ENCODE assay signal across 1 cellular context in the genomic region with DNA sequence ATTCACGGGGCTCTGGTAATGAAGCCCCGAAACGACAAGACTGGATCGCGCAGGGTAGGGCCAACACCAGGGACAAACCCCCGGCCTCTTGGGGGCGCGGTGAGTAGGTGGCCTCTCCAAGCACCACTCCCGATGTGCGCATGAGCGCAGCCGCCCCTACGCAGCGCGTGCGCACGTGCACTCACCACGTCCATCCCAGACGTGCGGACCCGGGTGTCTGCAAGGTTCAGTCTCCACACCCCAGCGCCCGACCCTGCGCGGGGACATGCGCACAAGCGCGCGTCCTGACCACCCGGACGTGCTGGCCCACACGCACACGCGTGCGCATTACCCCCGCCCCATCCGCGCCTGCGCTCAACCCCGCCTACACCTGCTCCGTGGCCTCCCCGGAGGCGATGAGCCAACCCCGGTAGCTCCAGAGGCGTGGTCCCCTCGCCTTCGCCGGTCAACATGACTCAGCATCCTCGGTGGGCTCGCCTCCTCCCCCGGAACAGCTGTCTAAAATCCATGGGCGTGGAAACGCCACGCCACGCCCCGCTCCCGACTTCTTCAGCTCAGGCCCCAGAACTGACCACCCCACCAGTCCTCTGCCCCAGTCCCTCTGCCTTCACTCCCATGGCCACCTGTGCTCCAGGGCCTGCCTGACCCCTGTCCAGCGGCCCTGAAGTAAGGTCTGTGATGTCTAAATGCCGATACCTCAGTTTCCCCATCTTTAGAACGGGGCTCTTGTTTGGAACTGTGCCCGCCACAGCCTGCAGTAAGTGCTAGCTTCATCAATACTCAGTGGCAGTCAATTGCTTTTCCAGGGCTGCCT.
TF ChIP-seq lines count a peak whose summit lies in the region.

No MANE protein-coding gene starts in this region.

TF ChIP-seq in GM12878, 131 proteins besides CTCF, POLR2A, EP300 and RAD21 (continued from another document and continues in another):
- TF ChIP-seq, protein P1, sequence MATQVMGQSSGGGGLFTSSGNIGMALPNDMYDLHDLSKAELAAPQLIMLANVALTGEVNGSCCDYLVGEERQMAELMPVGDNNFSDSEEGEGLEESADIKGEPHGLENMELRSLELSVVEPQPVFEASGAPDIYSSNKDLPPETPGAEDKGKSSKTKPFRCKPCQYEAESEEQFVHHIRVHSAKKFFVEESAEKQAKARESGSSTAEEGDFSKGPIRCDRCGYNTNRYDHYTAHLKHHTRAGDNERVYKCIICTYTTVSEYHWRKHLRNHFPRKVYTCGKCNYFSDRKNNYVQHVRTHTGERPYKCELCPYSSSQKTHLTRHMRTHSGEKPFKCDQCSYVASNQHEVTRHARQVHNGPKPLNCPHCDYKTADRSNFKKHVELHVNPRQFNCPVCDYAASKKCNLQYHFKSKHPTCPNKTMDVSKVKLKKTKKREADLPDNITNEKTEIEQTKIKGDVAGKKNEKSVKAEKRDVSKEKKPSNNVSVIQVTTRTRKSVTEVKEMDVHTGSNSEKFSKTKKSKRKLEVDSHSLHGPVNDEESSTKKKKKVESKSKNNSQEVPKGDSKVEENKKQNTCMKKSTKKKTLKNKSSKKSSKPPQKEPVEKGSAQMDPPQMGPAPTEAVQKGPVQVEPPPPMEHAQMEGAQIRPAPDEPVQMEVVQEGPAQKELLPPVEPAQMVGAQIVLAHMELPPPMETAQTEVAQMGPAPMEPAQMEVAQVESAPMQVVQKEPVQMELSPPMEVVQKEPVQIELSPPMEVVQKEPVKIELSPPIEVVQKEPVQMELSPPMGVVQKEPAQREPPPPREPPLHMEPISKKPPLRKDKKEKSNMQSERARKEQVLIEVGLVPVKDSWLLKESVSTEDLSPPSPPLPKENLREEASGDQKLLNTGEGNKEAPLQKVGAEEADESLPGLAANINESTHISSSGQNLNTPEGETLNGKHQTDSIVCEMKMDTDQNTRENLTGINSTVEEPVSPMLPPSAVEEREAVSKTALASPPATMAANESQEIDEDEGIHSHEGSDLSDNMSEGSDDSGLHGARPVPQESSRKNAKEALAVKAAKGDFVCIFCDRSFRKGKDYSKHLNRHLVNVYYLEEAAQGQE (IDR thresholded peaks at IDR 0.05; ENCODE audit: low read depth, low read length), result no peak
- TF ChIP-seq HDAC6 (IDR thresholded peaks at IDR 0.05; ENCODE audit: unreplicated experiment), result peak; percentile 23
- no peak for TF ChIP-seq MYB (IDR thresholded peaks at IDR 0.05; ENCODE audit: borderline replicate concordance, low read depth, low read length)
- TF ChIP-seq SMAD5 (IDR thresholded peaks at IDR 0.05; ENCODE audit: low read depth), result no peak
- TF ChIP-seq PAX8 (IDR thresholded peaks at IDR 0.05), result no peak
- TF ChIP-seq, protein P2, sequence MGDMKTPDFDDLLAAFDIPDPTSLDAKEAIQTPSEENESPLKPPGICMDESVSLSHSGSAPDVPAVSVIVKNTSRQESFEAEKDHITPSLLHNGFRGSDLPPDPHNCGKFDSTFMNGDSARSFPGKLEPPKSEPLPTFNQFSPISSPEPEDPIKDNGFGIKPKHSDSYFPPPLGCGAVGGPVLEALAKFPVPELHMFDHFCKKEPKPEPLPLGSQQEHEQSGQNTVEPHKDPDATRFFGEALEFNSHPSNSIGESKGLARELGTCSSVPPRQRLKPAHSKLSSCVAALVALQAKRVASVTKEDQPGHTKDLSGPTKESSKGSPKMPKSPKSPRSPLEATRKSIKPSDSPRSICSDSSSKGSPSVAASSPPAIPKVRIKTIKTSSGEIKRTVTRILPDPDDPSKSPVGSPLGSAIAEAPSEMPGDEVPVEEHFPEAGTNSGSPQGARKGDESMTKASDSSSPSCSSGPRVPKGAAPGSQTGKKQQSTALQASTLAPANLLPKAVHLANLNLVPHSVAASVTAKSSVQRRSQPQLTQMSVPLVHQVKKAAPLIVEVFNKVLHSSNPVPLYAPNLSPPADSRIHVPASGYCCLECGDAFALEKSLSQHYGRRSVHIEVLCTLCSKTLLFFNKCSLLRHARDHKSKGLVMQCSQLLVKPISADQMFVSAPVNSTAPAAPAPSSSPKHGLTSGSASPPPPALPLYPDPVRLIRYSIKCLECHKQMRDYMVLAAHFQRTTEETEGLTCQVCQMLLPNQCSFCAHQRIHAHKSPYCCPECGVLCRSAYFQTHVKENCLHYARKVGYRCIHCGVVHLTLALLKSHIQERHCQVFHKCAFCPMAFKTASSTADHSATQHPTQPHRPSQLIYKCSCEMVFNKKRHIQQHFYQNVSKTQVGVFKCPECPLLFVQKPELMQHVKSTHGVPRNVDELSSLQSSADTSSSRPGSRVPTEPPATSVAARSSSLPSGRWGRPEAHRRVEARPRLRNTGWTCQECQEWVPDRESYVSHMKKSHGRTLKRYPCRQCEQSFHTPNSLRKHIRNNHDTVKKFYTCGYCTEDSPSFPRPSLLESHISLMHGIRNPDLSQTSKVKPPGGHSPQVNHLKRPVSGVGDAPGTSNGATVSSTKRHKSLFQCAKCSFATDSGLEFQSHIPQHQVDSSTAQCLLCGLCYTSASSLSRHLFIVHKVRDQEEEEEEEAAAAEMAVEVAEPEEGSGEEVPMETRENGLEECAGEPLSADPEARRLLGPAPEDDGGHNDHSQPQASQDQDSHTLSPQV (IDR thresholded peaks at IDR 0.05), result peak; percentile 32; the same call in 1 of the 2 replicates
- TF ChIP-seq MEF2B (IDR thresholded peaks at IDR 0.05; ENCODE audit: partially characterized antibody, poor library complexity, severe bottlenecking), result no peak
- TF ChIP-seq, protein P3, sequence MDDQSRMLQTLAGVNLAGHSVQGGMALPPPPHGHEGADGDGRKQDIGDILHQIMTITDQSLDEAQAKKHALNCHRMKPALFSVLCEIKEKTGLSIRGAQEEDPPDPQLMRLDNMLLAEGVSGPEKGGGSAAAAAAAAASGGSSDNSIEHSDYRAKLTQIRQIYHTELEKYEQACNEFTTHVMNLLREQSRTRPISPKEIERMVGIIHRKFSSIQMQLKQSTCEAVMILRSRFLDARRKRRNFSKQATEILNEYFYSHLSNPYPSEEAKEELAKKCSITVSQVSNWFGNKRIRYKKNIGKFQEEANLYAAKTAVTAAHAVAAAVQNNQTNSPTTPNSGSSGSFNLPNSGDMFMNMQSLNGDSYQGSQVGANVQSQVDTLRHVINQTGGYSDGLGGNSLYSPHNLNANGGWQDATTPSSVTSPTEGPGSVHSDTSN (IDR thresholded peaks at IDR 0.05; ENCODE audit: insufficient replicate concordance, low read depth, low read length), result no peak
- TF ChIP-seq ZZZ3 (IDR thresholded peaks at IDR 0.05; ENCODE audit: control insufficient read depth, insufficient read length, low read depth), result no peak
- TF ChIP-seq, protein P4, sequence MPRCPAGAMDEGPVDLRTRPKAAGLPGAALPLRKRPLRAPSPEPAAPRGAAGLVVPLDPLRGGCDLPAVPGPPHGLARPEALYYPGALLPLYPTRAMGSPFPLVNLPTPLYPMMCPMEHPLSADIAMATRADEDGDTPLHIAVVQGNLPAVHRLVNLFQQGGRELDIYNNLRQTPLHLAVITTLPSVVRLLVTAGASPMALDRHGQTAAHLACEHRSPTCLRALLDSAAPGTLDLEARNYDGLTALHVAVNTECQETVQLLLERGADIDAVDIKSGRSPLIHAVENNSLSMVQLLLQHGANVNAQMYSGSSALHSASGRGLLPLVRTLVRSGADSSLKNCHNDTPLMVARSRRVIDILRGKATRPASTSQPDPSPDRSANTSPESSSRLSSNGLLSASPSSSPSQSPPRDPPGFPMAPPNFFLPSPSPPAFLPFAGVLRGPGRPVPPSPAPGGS (IDR thresholded peaks at IDR 0.05; ENCODE audit: borderline replicate concordance, insufficient read depth, low read depth, low read length, poor library complexity, severe bottlenecking), result no peak
- peak; percentile 88 for TF ChIP-seq ZNF207 (IDR thresholded peaks at IDR 0.05; ENCODE audit: borderline replicate concordance)
- TF ChIP-seq STAT1 (conservative IDR thresholded peaks at IDR 0.05), result no peak; the same call in 1 of the 2 replicates
- peak; percentile 35 for TF ChIP-seq NBN (IDR thresholded peaks at IDR 0.05)
- TF ChIP-seq ZNF217 (IDR thresholded peaks at IDR 0.05), result no peak
- TF ChIP-seq ZSCAN29 (IDR thresholded peaks at IDR 0.05), result no peak
- no peak for TF ChIP-seq MEF2A (IDR thresholded peaks at IDR 0.05; ENCODE audit: insufficient read depth, low read depth, low read length)
- TF ChIP-seq ZNF24 (IDR thresholded peaks at IDR 0.05), result no peak
- TF ChIP-seq POLR2AphosphoS2 (IDR thresholded peaks at IDR 0.05; ENCODE audit: low read depth, low read length), result peak; percentile 65; the same call in 1 of the 2 replicates
- TF ChIP-seq TCF3 (IDR thresholded peaks at IDR 0.05; ENCODE audit: borderline replicate concordance, insufficient read depth, low read depth, low read length), result 0 out of 2 replicates have a peak, but pooled peaks have one; percentile 41
- TF ChIP-seq, protein P5, sequence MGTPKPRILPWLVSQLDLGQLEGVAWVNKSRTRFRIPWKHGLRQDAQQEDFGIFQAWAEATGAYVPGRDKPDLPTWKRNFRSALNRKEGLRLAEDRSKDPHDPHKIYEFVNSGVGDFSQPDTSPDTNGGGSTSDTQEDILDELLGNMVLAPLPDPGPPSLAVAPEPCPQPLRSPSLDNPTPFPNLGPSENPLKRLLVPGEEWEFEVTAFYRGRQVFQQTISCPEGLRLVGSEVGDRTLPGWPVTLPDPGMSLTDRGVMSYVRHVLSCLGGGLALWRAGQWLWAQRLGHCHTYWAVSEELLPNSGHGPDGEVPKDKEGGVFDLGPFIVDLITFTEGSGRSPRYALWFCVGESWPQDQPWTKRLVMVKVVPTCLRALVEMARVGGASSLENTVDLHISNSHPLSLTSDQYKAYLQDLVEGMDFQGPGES (IDR thresholded peaks at IDR 0.05), result 0 out of 2 replicates have a peak, but pooled peaks have one; percentile 35
- TF ChIP-seq, protein P6, sequence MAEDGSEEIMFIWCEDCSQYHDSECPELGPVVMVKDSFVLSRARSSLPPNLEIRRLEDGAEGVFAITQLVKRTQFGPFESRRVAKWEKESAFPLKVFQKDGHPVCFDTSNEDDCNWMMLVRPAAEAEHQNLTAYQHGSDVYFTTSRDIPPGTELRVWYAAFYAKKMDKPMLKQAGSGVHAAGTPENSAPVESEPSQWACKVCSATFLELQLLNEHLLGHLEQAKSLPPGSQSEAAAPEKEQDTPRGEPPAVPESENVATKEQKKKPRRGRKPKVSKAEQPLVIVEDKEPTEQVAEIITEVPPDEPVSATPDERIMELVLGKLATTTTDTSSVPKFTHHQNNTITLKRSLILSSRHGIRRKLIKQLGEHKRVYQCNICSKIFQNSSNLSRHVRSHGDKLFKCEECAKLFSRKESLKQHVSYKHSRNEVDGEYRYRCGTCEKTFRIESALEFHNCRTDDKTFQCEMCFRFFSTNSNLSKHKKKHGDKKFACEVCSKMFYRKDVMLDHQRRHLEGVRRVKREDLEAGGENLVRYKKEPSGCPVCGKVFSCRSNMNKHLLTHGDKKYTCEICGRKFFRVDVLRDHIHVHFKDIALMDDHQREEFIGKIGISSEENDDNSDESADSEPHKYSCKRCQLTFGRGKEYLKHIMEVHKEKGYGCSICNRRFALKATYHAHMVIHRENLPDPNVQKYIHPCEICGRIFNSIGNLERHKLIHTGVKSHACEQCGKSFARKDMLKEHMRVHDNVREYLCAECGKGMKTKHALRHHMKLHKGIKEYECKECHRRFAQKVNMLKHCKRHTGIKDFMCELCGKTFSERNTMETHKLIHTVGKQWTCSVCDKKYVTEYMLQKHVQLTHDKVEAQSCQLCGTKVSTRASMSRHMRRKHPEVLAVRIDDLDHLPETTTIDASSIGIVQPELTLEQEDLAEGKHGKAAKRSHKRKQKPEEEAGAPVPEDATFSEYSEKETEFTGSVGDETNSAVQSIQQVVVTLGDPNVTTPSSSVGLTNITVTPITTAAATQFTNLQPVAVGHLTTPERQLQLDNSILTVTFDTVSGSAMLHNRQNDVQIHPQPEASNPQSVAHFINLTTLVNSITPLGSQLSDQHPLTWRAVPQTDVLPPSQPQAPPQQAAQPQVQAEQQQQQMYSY (CRISPR knock-in tag; IDR thresholded peaks at IDR 0.05), result no peak
- TF ChIP-seq LARP7 (IDR thresholded peaks at IDR 0.05), result no peak; the same call in 1 of the 2 replicates
- TF ChIP-seq NR2C2 (IDR thresholded peaks at IDR 0.05; ENCODE audit: borderline replicate concordance, control insufficient read depth, insufficient read length, low read depth), result no peak
- no peak for TF ChIP-seq NFYA (IDR thresholded peaks at IDR 0.05; ENCODE audit: borderline replicate concordance, low read depth, low read length)
- TF ChIP-seq ATF7 (IDR thresholded peaks at IDR 0.05; ENCODE audit: low read depth), result peak; percentile 43; the same call in 1 of the 2 replicates
- 0 out of 2 replicates have a peak, but pooled peaks have one; percentile 35 for TF ChIP-seq GATAD2B (conservative IDR thresholded peaks at IDR 0.05; ENCODE audit: low read depth)
- TF ChIP-seq PAX5 (IDR thresholded peaks at IDR 0.05; ENCODE audit: borderline replicate concordance, low read depth, low read length), result peak; percentile 60; the same call in 1 of the 2 replicates
- no peak for TF ChIP-seq NFIC (IDR thresholded peaks at IDR 0.05; ENCODE audit: low read depth, low read length)
- TF ChIP-seq GABPA (IDR thresholded peaks at IDR 0.05; ENCODE audit: low read depth), result no peak
- peak; percentile 46 for TF ChIP-seq RELA (IDR thresholded peaks at IDR 0.05; ENCODE audit: borderline replicate concordance, partially characterized antibody)
- TF ChIP-seq RCOR1 (conservative IDR thresholded peaks at IDR 0.05; ENCODE audit: low read depth, low read length), result no peak
- TF ChIP-seq, protein P7, sequence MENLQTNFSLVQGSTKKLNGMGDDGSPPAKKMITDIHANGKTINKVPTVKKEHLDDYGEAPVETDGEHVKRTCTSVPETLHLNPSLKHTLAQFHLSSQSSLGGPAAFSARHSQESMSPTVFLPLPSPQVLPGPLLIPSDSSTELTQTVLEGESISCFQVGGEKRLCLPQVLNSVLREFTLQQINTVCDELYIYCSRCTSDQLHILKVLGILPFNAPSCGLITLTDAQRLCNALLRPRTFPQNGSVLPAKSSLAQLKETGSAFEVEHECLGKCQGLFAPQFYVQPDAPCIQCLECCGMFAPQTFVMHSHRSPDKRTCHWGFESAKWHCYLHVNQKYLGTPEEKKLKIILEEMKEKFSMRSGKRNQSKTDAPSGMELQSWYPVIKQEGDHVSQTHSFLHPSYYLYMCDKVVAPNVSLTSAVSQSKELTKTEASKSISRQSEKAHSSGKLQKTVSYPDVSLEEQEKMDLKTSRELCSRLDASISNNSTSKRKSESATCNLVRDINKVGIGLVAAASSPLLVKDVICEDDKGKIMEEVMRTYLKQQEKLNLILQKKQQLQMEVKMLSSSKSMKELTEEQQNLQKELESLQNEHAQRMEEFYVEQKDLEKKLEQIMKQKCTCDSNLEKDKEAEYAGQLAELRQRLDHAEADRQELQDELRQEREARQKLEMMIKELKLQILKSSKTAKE (IDR thresholded peaks at IDR 0.05; ENCODE audit: low read depth, poor library complexity, severe bottlenecking), result peak; percentile 6
- TF ChIP-seq STAT3 (IDR thresholded peaks at IDR 0.05; ENCODE audit: low read depth, low read length), result no peak
- TF ChIP-seq, protein P8, sequence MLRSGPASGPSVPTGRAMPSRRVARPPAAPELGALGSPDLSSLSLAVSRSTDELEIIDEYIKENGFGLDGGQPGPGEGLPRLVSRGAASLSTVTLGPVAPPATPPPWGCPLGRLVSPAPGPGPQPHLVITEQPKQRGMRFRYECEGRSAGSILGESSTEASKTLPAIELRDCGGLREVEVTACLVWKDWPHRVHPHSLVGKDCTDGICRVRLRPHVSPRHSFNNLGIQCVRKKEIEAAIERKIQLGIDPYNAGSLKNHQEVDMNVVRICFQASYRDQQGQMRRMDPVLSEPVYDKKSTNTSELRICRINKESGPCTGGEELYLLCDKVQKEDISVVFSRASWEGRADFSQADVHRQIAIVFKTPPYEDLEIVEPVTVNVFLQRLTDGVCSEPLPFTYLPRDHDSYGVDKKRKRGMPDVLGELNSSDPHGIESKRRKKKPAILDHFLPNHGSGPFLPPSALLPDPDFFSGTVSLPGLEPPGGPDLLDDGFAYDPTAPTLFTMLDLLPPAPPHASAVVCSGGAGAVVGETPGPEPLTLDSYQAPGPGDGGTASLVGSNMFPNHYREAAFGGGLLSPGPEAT (IDR thresholded peaks at IDR 0.05; ENCODE audit: low read depth), result no peak
- TF ChIP-seq CHD1 (IDR thresholded peaks at IDR 0.05; ENCODE audit: low read depth, low read length), result 0 out of 2 replicates have a peak, but pooled peaks have one; percentile 49
- no peak for TF ChIP-seq CEBPB (IDR thresholded peaks at IDR 0.05; ENCODE audit: borderline replicate concordance in 1 of 2, low read depth in 2 of 2, low read length in 2 of 2)
